ENCODE assay signal across 1 cellular context in the genomic region with DNA sequence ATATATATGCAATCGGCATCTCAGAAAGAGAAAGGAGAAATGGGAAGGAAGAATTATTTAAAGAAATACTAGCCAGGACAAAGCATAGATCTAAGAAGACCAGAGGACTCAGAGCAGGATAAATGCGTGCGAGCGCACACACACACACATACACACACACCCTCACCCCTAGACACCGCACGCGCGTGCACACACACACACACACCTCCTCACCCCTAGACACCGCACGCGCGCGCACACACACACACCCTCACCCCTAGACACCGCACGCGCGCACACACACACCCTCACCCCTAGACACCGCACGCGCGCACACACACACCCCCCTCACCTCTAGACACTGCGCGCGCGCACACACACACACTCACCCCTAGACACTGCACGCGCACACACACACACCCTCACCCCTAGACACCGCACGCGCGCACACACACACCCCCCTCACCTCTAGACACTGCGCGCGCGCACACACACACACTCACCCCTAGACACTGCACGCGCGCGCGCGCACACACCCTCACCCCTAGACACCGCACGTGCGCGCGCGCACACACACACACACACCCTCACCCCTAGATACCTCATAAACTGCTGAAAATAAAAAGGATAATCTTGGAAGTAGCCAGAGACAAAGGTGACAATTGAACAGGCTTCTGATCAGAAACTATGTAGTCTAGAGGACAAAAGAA. TPM values are rescaled to one million over a fixed set of nuclear protein-coding genes. Genes with fewer than 3 reads are reported as not detected.
"Had no signal": no experiment of that assay in that cellular context is flagged by ENCODE, and none has a peak within 500 bp of the region (broad histone marks: within the 10 kb centered on the region; RNA-seq: fewer than 3 reads in every experiment).

No MANE protein-coding gene starts in this region.

RNA-seq across cellular contexts. Expression of gene PPP4R4, which starts 44.2 kb away (rescaled TPM):
- total RNA-seq: left ventricle myocardium inferior had no signal
